24 cellular contexts compared by ENCODE assay signal in genomic region chr15:85109333-85109732, GRCh38.
"Had no signal": no experiment of that assay in that cellular context is flagged by ENCODE, and none has a peak within 500 bp of the region (broad histone marks: within the 10 kb centered on the region; RNA-seq: fewer than 3 reads in every experiment).

No MANE protein-coding gene starts in this region.

- DNase-seq: Karpas-422, KG1, MG63, NCI-H1092, NCI-H1105 treated with DMSO at 0.1 percent for 48 hours, NCI-H1417 treated with DMSO at 0.1 percent for 48 hours, NCI-H146, NCI-H1694 treated with DMSO at 0.1 percent for 48 hours, NCI-H2029, NCI-H2081 treated with DMSO at 0.1 percent for 48 hours, NCI-H2171, NCI-H226, NCI-H446, NCI-H510A, NCI-H524 treated with DMSO at 0.1 percent for 48 hours, NCI-H69, NCI-H774, PC-3, SHP77, SK-N-SH had no signal

- H3K9me3 ChIP-seq: MG63, SK-N-SH had no signal

- FAIRE-seq: HTR-8/SVneo had no signal

- H3K4me3 ChIP-seq: MG63 had no signal

- H3K4me2 ChIP-seq: SK-N-SH had no signal

- H3K27ac ChIP-seq: HL-60, RWPE1 had no signal

- ATAC-seq: Panc1, PC-3 had no signal
